ENCODE assay signal across 1 cellular context in the genomic region with DNA sequence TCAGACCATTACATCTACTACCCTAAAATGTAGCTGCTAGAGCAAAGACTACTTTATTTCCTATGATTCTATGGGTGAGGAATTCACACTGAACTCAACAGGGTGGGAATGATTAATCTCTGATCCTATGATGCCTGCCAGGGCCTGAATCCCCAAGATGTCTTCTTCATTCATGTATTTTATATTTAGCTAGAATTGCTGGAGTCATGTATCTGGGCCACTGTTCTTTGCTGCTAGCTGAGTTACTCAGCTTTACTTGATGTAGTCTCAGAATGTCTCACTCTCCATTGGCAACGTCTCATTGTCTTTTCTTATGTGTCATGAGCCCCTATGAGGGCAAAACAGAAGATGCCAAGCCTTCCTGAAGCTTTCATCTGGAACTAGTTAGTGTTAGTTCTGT.
TF ChIP-seq lines count a peak whose summit lies in the region.

No MANE protein-coding gene starts in this region.

TF ChIP-seq in liver, 16 proteins besides CTCF, POLR2A, EP300 and RAD21 (continued from another document):
- TF ChIP-seq ZBTB33 (IDR thresholded peaks at IDR 0.05) (no peak), YY1 (IDR thresholded peaks at IDR 0.05) (no peak)
